1 cellular context compared by ENCODE assay signal in genomic region chr19:49593233-49594113, GRCh38.
A peak's percentile ranks its signal among the peaks of the same experiment; 100 is the strongest.
TF ChIP-seq lines count a peak whose summit lies in the region.

No MANE protein-coding gene starts in this region.

TF ChIP-seq in K562, 482 proteins besides CTCF, POLR2A, EP300 and RAD21 (continues in another document):
- TF ChIP-seq XRCC4 (IDR thresholded peaks at IDR 0.05; ENCODE audit: extremely low read depth, insufficient read depth, insufficient read length) (no peak), PHF8 (IDR thresholded peaks at IDR 0.05; ENCODE audit: borderline replicate concordance, low read length) (peak; percentile 20; the same call in 1 of the 2 replicates), HNRNPK (IDR thresholded peaks at IDR 0.05; ENCODE audit: low read depth, low read length, poor library complexity, severe bottlenecking) (no peak), TEAD4 (IDR thresholded peaks at IDR 0.05; ENCODE audit: low read length) (no peak), TEAD4 (CRISPR knock-in tag; IDR thresholded peaks at IDR 0.05; ENCODE audit: borderline replicate concordance) (no peak), ZSCAN29 (IDR thresholded peaks at IDR 0.05) (no peak), SMARCE1 (IDR thresholded peaks at IDR 0.05) (no peak; the same call in 1 of the 2 replicates), ZNF3 (CRISPR knock-in tag; IDR thresholded peaks at IDR 0.05) (no peak), JUND (IDR thresholded peaks at IDR 0.05; ENCODE audit: borderline replicate concordance, low read depth, low read length) (no peak), JUND (tag; IDR thresholded peaks at IDR 0.05; ENCODE audit: borderline replicate concordance, low read depth, low read length) (no peak), ZNF785 (CRISPR knock-in tag; IDR thresholded peaks at IDR 0.05) (no peak), CAMTA2 (CRISPR knock-in tag; conservative IDR thresholded peaks at IDR 0.05) (no peak), ZKSCAN1 (IDR thresholded peaks at IDR 0.05; ENCODE audit: low read depth, low read length) (no peak), RBM25 (IDR thresholded peaks at IDR 0.05; ENCODE audit: low read depth, low read length, severe bottlenecking) (peak; percentile 79), NFXL1 (CRISPR knock-in tag; IDR thresholded peaks at IDR 0.05) (no peak), NCOA4 (IDR thresholded peaks at IDR 0.05; ENCODE audit: partially characterized antibody) (no peak), CTBP1 (IDR thresholded peaks at IDR 0.05; ENCODE audit: borderline replicate concordance) (no peak), SRSF7 (optimal IDR thresholded peaks at IDR 0.05; ENCODE audit: low read depth, low read length) (no peak), ZBTB1 (CRISPR knock-in tag; IDR thresholded peaks at IDR 0.05; ENCODE audit: borderline replicate concordance, low read depth) (no peak), ZNF586 (CRISPR knock-in tag; conservative IDR thresholded peaks at IDR 0.05) (no peak), CREBBP (IDR thresholded peaks at IDR 0.05; ENCODE audit: low read depth, low read length) (no peak), OTX1 (CRISPR knock-in tag; IDR thresholded peaks at IDR 0.05) (peak; percentile 42; the same call in 1 of the 2 replicates), ZNF121 (CRISPR knock-in tag; conservative IDR thresholded peaks at IDR 0.05) (no peak), ARID2 (IDR thresholded peaks at IDR 0.05) (0 out of 2 replicates have a peak, but pooled peaks have one; percentile 29), ZFX (CRISPR knock-in tag; IDR thresholded peaks at IDR 0.05) (no peak), ADNP (tag; IDR thresholded peaks at IDR 0.05) (no peak), NONO (IDR thresholded peaks at IDR 0.05; ENCODE audit: low read depth in 2 of 2, low read length in 1 of 2) (0 out of 4 replicates have a peak, but pooled peaks of 1 of the 2 experiments have one; percentile 26), TAF7 (tag; IDR thresholded peaks at IDR 0.05) (no peak), HLTF (IDR thresholded peaks at IDR 0.05) (0 out of 2 replicates have a peak, but pooled peaks have one; percentile 46), ETV5 (CRISPR knock-in tag; IDR thresholded peaks at IDR 0.05; ENCODE audit: low read depth) (no peak), ZNF444 (CRISPR knock-in tag; IDR thresholded peaks at IDR 0.05) (peak; percentile 69; the same call in 1 of the 2 replicates), MAZ (CRISPR knock-in tag; conservative IDR thresholded peaks at IDR 0.05 in 1 of 2, IDR thresholded peaks at IDR 0.05 in 1 of 2) (no peak), ZBTB7A (IDR thresholded peaks at IDR 0.05; ENCODE audit: borderline replicate concordance, control insufficient read depth, low read depth, low read length) (peak; percentile 81; the same call in 1 of the 2 replicates), NUFIP1 (IDR thresholded peaks at IDR 0.05; ENCODE audit: partially characterized antibody) (no peak), BACH1 (tag; IDR thresholded peaks at IDR 0.05) (no peak), U2AF1 (optimal IDR thresholded peaks at IDR 0.05; ENCODE audit: low read depth, low read length) (no peak)
- TF ChIP-seq, protein P1, sequence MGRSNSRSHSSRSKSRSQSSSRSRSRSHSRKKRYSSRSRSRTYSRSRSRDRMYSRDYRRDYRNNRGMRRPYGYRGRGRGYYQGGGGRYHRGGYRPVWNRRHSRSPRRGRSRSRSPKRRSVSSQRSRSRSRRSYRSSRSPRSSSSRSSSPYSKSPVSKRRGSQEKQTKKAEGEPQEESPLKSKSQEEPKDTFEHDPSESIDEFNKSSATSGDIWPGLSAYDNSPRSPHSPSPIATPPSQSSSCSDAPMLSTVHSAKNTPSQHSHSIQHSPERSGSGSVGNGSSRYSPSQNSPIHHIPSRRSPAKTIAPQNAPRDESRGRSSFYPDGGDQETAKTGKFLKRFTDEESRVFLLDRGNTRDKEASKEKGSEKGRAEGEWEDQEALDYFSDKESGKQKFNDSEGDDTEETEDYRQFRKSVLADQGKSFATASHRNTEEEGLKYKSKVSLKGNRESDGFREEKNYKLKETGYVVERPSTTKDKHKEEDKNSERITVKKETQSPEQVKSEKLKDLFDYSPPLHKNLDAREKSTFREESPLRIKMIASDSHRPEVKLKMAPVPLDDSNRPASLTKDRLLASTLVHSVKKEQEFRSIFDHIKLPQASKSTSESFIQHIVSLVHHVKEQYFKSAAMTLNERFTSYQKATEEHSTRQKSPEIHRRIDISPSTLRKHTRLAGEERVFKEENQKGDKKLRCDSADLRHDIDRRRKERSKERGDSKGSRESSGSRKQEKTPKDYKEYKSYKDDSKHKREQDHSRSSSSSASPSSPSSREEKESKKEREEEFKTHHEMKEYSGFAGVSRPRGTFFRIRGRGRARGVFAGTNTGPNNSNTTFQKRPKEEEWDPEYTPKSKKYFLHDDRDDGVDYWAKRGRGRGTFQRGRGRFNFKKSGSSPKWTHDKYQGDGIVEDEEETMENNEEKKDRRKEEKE (IDR thresholded peaks at IDR 0.05; ENCODE audit: borderline replicate concordance in 1 of 2, control insufficient read depth in 1 of 2, low read depth in 2 of 2, low read length in 1 of 2) = 0 out of 4 replicates have a peak, but pooled peaks of 1 of the 2 experiments have one; percentile 23
- TF ChIP-seq, protein P2, sequence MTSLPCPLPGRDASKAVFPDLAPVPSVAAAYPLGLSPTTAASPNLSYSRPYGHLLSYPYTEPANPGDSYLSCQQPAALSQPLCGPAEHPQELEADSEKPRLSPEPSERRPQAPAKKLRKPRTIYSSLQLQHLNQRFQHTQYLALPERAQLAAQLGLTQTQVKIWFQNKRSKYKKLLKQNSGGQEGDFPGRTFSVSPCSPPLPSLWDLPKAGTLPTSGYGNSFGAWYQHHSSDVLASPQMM (CRISPR knock-in tag; IDR thresholded peaks at IDR 0.05) = no peak
- TF ChIP-seq, protein P3, sequence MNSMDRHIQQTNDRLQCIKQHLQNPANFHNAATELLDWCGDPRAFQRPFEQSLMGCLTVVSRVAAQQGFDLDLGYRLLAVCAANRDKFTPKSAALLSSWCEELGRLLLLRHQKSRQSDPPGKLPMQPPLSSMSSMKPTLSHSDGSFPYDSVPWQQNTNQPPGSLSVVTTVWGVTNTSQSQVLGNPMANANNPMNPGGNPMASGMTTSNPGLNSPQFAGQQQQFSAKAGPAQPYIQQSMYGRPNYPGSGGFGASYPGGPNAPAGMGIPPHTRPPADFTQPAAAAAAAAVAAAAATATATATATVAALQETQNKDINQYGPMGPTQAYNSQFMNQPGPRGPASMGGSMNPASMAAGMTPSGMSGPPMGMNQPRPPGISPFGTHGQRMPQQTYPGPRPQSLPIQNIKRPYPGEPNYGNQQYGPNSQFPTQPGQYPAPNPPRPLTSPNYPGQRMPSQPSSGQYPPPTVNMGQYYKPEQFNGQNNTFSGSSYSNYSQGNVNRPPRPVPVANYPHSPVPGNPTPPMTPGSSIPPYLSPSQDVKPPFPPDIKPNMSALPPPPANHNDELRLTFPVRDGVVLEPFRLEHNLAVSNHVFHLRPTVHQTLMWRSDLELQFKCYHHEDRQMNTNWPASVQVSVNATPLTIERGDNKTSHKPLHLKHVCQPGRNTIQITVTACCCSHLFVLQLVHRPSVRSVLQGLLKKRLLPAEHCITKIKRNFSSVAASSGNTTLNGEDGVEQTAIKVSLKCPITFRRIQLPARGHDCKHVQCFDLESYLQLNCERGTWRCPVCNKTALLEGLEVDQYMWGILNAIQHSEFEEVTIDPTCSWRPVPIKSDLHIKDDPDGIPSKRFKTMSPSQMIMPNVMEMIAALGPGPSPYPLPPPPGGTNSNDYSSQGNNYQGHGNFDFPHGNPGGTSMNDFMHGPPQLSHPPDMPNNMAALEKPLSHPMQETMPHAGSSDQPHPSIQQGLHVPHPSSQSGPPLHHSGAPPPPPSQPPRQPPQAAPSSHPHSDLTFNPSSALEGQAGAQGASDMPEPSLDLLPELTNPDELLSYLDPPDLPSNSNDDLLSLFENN (IDR thresholded peaks at IDR 0.05; ENCODE audit: low read depth in 2 of 2, low read length in 2 of 2) = no peak
- TF ChIP-seq, protein P4, sequence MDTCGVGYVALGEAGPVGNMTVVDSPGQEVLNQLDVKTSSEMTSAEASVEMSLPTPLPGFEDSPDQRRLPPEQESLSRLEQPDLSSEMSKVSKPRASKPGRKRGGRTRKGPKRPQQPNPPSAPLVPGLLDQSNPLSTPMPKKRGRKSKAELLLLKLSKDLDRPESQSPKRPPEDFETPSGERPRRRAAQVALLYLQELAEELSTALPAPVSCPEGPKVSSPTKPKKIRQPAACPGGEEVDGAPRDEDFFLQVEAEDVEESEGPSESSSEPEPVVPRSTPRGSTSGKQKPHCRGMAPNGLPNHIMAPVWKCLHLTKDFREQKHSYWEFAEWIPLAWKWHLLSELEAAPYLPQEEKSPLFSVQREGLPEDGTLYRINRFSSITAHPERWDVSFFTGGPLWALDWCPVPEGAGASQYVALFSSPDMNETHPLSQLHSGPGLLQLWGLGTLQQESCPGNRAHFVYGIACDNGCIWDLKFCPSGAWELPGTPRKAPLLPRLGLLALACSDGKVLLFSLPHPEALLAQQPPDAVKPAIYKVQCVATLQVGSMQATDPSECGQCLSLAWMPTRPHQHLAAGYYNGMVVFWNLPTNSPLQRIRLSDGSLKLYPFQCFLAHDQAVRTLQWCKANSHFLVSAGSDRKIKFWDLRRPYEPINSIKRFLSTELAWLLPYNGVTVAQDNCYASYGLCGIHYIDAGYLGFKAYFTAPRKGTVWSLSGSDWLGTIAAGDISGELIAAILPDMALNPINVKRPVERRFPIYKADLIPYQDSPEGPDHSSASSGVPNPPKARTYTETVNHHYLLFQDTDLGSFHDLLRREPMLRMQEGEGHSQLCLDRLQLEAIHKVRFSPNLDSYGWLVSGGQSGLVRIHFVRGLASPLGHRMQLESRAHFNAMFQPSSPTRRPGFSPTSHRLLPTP (IDR thresholded peaks at IDR 0.05; ENCODE audit: borderline replicate concordance, extremely low read depth, insufficient read length) = no peak
- TF ChIP-seq, protein P5, sequence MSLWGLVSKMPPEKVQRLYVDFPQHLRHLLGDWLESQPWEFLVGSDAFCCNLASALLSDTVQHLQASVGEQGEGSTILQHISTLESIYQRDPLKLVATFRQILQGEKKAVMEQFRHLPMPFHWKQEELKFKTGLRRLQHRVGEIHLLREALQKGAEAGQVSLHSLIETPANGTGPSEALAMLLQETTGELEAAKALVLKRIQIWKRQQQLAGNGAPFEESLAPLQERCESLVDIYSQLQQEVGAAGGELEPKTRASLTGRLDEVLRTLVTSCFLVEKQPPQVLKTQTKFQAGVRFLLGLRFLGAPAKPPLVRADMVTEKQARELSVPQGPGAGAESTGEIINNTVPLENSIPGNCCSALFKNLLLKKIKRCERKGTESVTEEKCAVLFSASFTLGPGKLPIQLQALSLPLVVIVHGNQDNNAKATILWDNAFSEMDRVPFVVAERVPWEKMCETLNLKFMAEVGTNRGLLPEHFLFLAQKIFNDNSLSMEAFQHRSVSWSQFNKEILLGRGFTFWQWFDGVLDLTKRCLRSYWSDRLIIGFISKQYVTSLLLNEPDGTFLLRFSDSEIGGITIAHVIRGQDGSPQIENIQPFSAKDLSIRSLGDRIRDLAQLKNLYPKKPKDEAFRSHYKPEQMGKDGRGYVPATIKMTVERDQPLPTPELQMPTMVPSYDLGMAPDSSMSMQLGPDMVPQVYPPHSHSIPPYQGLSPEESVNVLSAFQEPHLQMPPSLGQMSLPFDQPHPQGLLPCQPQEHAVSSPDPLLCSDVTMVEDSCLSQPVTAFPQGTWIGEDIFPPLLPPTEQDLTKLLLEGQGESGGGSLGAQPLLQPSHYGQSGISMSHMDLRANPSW (CRISPR knock-in tag; IDR thresholded peaks at IDR 0.05) = no peak; the same call in 1 of the 2 replicates
- TF ChIP-seq, protein P6, sequence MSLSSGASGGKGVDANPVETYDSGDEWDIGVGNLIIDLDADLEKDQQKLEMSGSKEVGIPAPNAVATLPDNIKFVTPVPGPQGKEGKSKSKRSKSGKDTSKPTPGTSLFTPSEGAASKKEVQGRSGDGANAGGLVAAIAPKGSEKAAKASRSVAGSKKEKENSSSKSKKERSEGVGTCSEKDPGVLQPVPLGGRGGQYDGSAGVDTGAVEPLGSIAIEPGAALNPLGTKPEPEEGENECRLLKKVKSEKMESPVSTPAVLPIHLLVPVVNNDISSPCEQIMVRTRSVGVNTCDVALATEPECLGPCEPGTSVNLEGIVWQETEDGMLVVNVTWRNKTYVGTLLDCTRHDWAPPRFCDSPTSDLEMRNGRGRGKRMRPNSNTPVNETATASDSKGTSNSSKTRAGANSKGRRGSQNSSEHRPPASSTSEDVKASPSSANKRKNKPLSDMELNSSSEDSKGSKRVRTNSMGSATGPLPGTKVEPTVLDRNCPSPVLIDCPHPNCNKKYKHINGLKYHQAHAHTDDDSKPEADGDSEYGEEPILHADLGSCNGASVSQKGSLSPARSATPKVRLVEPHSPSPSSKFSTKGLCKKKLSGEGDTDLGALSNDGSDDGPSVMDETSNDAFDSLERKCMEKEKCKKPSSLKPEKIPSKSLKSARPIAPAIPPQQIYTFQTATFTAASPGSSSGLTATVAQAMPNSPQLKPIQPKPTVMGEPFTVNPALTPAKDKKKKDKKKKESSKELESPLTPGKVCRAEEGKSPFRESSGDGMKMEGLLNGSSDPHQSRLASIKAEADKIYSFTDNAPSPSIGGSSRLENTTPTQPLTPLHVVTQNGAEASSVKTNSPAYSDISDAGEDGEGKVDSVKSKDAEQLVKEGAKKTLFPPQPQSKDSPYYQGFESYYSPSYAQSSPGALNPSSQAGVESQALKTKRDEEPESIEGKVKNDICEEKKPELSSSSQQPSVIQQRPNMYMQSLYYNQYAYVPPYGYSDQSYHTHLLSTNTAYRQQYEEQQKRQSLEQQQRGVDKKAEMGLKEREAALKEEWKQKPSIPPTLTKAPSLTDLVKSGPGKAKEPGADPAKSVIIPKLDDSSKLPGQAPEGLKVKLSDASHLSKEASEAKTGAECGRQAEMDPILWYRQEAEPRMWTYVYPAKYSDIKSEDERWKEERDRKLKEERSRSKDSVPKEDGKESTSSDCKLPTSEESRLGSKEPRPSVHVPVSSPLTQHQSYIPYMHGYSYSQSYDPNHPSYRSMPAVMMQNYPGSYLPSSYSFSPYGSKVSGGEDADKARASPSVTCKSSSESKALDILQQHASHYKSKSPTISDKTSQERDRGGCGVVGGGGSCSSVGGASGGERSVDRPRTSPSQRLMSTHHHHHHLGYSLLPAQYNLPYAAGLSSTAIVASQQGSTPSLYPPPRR (CRISPR knock-in tag; IDR thresholded peaks at IDR 0.05; ENCODE audit: borderline replicate concordance) = no peak
- TF ChIP-seq, protein P7, sequence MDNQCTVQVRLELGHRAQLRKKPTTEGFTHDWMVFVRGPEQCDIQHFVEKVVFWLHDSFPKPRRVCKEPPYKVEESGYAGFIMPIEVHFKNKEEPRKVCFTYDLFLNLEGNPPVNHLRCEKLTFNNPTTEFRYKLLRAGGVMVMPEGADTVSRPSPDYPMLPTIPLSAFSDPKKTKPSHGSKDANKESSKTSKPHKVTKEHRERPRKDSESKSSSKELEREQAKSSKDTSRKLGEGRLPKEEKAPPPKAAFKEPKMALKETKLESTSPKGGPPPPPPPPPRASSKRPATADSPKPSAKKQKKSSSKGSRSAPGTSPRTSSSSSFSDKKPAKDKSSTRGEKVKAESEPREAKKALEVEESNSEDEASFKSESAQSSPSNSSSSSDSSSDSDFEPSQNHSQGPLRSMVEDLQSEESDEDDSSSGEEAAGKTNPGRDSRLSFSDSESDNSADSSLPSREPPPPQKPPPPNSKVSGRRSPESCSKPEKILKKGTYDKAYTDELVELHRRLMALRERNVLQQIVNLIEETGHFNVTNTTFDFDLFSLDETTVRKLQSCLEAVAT (IDR thresholded peaks at IDR 0.05) = peak in 1 of 2 experiments; percentile 58; a peak in 1 of 4 replicates
